13 cellular contexts compared by ENCODE assay signal in genomic region chr19:17889609-17890214, GRCh38. TPM values are rescaled to one million over a fixed set of nuclear protein-coding genes. Genes with fewer than 3 reads are reported as not detected.
DNase-seq lines count a peak whose midpoint lies in the region; ATAC-seq and TF ChIP-seq lines count a peak whose summit lies in the region.
"Had no signal": no experiment of that assay in that cellular context is flagged by ENCODE, and none has a peak within 500 bp of the region (broad histone marks: within the 10 kb centered on the region; RNA-seq: fewer than 3 reads in every experiment).

No MANE protein-coding gene starts in this region.

- H3K4me3 ChIP-seq in H7 (ENCODE audit: insufficient read depth, low read depth, low read length) (no peak overlapping the region), osteoblast (ENCODE audit: insufficient read depth, low read length) (no peak overlapping the region), esophagus squamous epithelium (no peak overlapping the region)
- H3K4me3 ChIP-seq: thyroid gland had no signal

- intact Hi-C loops in esophagus squamous epithelium (cut with DNase I): no loop called here

- no peak overlapping the region for H3K4me2 ChIP-seq in osteoblast (ENCODE audit: insufficient read depth, low read length)

- no peak overlapping the region for H2AFZ ChIP-seq in osteoblast (ENCODE audit: low read length)

- TF ChIP-seq POLR2A in esophagus squamous epithelium (IDR thresholded peaks at IDR 0.05): no peak

- TF ChIP-seq CTCF in osteoblast (IDR thresholded peaks at IDR 0.05; ENCODE audit: extremely low read depth, low read depth, low read length): no peak
- no peak for TF ChIP-seq CTCF in esophagus squamous epithelium (IDR thresholded peaks at IDR 0.05)

- H3K27me3 ChIP-seq in H7 (ENCODE audit: control insufficient read depth, insufficient read depth, low read length) (no peaks in the 10 kb centered on the region; the same call in 1 of the 2 replicates), osteoblast (ENCODE audit: insufficient read depth, low read length) (no peaks in the 10 kb centered on the region), esophagus squamous epithelium (peaks cover 0 to 66% (median 0%) of the 10 kb centered on the region in 4 donors)
- H3K27me3 ChIP-seq: thyroid gland had no signal

- H3K9me3 ChIP-seq in osteoblast (ENCODE audit: low read depth, low read length): no peaks in the 10 kb centered on the region
- H3K9me3 ChIP-seq in esophagus squamous epithelium: no peaks in the 10 kb centered on the region
- H3K9me3 ChIP-seq: thyroid gland had no signal

- no peak for ATAC-seq in GM21423 (IDR thresholded peaks at IDR 0.05; ENCODE audit: unreplicated experiment)

- no peaks in the 10 kb centered on the region for H4K20me1 ChIP-seq in osteoblast (ENCODE audit: insufficient read depth, low read length)

- WGBS in esophagus squamous epithelium, 2 donors: 28 to 42% methylated on average over 18 of the region's 18 CpGs

- H3K36me3 ChIP-seq in H7 (replicated peaks; ENCODE audit: control insufficient read depth, insufficient read depth, low read length) (no peaks in the 10 kb centered on the region), osteoblast (ENCODE audit: insufficient read depth, low read length) (no peaks in the 10 kb centered on the region), esophagus squamous epithelium (no peaks in the 10 kb centered on the region)
- H3K36me3 ChIP-seq: thyroid gland had no signal

- no peak overlapping the region for H3K27ac ChIP-seq in osteoblast (ENCODE audit: low read depth, low read length)
- no peak overlapping the region for H3K27ac ChIP-seq in esophagus squamous epithelium
- H3K27ac ChIP-seq: thyroid gland had no signal

- DNase-seq in H7 (peak; percentile 87), OCI-M2 (lab: John Stamatoyannopoulos, UW; ENCODE audit: unreplicated experiment) (peak; percentile 64), dermis blood vessel endothelial cell (peak; percentile 61), osteoblast (ENCODE audit: insufficient read length, low spot score, missing footprints) (peak; percentile 97), NCI-H345 treated with DMSO at 0.1 percent for 48 hours (lab: John Stamatoyannopoulos, UW; ENCODE audit: unreplicated experiment) (no peak), esophagus squamous epithelium (lab: John Stamatoyannopoulos, UW) (no peak)
- DNase-seq in stimulated activated naive CD4-positive, alpha-beta T cell treated with Interleukin-2 at 50 U/mL for 16 hours (lab: John Stamatoyannopoulos, UW): no peak
- DNase-seq: aorta, NCI-H1436, small intestine, T-helper 2 cell had no signal

- H3K4me1 ChIP-seq in osteoblast (ENCODE audit: insufficient read depth, low read length) (no peaks in the 10 kb centered on the region), esophagus squamous epithelium (no peaks in the 10 kb centered on the region)
- H3K4me1 ChIP-seq: thyroid gland had no signal

- H3K79me2 ChIP-seq in osteoblast (ENCODE audit: insufficient read depth, low read length): no peaks in the 10 kb centered on the region

RNA-seq across cellular contexts. Expression of gene SLC5A5, which starts 18.0 kb away (rescaled TPM):
- total RNA-seq in H7 (2014; rRNA removed; shearing (Covaris generic)): 1.5 and 1.6 TPM in 2 replicates
- total RNA-seq in dermis blood vessel endothelial cell (not detected in 2 replicates), osteoblast (under 0.01 TPM in 2 replicates), esophagus squamous epithelium (under 1 TPM in 2 of 4 donors, not detected in 2; 0.18 to 0.19 TPM)
- total RNA-seq: aorta had no signal

RNA-seq across cellular contexts. Expression of gene RPL18A, which starts 30.0 kb away (rescaled TPM):
- total RNA-seq in H7 (2014; rRNA removed; shearing (Covaris generic)): 2,178 and 2,213 TPM in 2 replicates
- total RNA-seq in dermis blood vessel endothelial cell (793 and 1,347 TPM in 2 replicates), osteoblast (786 and 869 TPM in 2 replicates), esophagus squamous epithelium (1,000 to 10,000 TPM; 1,080 to 2,192 (median 1,622) TPM)

RNA-seq across cellular contexts. Expression of gene JAK3, which starts 41.9 kb away (rescaled TPM):
- 2.5 and 2.7 TPM in 2 replicates for total RNA-seq in H7 (2014; rRNA removed; shearing (Covaris generic))
- total RNA-seq in dermis blood vessel endothelial cell (3.2 and 4.1 TPM in 2 replicates), osteoblast (1.8 and 2.4 TPM in 2 replicates), esophagus squamous epithelium (1 to 10 TPM in 3 of 4 donors, under 1 TPM in 1; 0.87 to 6.5 (median 4.6) TPM)

RNA-seq across cellular contexts. Expression of gene CCDC124, which starts 43.1 kb away (rescaled TPM):
- 39.7 and 55.4 TPM in 2 replicates for total RNA-seq in H7 (2014; rRNA removed; shearing (Covaris generic))
- total RNA-seq in dermis blood vessel endothelial cell (24.8 and 58.4 TPM in 2 replicates), osteoblast (15.9 and 21.5 TPM in 2 replicates), esophagus squamous epithelium (10 to 100 TPM; 50.2 to 80.6 (median 54.5) TPM)

Comparison
In these comparisons a context has a peak if more than half of its experiments do, and no peak if none do; other contexts are left out.
1. DNase-seq: peak in H7 (single experiment), OCI-M2 (single experiment), dermis blood vessel endothelial cell (single experiment) and osteoblast (single experiment); none in stimulated activated naive CD4-positive, alpha-beta T cell treated with Interleukin-2 at 50 U/mL for 16 hours (single experiment), NCI-H345 treated with DMSO at 0.1 percent for 48 hours (single experiment) and esophagus squamous epithelium (single experiment).